ENCODE assay signal across 14 cellular contexts in genomic region chr5:167050568-167051214, GRCh38.
A peak's percentile ranks its signal among the peaks of the same experiment; 100 is the strongest.
DNase-seq lines count a peak whose midpoint lies in the region; ATAC-seq and TF ChIP-seq lines count a peak whose summit lies in the region.
"Had no signal": no experiment of that assay in that cellular context is flagged by ENCODE, and none has a peak within 500 bp of the region (broad histone marks: within the 10 kb centered on the region; RNA-seq: fewer than 3 reads in every experiment).

No MANE protein-coding gene starts in this region.

- no peaks in the 10 kb centered on the region for H3K36me3 ChIP-seq in Karpas-422 (ENCODE audit: insufficient read depth, low read length)

- no peaks in the 10 kb centered on the region for H3K9me2 ChIP-seq in Karpas-422 (replicated peaks; ENCODE audit: insufficient read depth, low read length)

- no peak overlapping the region for H3K4me3 ChIP-seq in cardiac fibroblast (replicated peaks in 1 of 2; ENCODE audit: low read depth in 2 of 2, low read length in 2 of 2)
- H3K4me3 ChIP-seq in Karpas-422 (ENCODE audit: low read length): no peak overlapping the region

- no peak overlapping the region for H2AFZ ChIP-seq in Karpas-422 (ENCODE audit: low read length)

- no peaks in the 10 kb centered on the region for H4K20me1 ChIP-seq in Karpas-422 (ENCODE audit: insufficient read depth, low read depth, low read length)

- no peak overlapping the region for H3K9ac ChIP-seq in Karpas-422 (ENCODE audit: low read length)

- no peaks in the 10 kb centered on the region for H3K79me2 ChIP-seq in Karpas-422 (ENCODE audit: low read length)

- ATAC-seq in left lobe of liver (peak; percentile 20), omental fat pad (ENCODE audit: low FRiP score) (no peak), sciatic nerve (no peak), HG02642 (IDR thresholded peaks at IDR 0.05; ENCODE audit: poor library complexity, unreplicated experiment) (no peak)

- TF ChIP-seq CTCF in C4-2B (conservative IDR thresholded peaks at IDR 0.05) (peak; percentile 16), cardiac fibroblast (IDR thresholded peaks at IDR 0.05; ENCODE audit: low read depth, low read length) (no peak), omental fat pad (IDR thresholded peaks at IDR 0.05) (no peak)

- H3K4me1 ChIP-seq in Karpas-422 (ENCODE audit: low read length): no peaks in the 10 kb centered on the region

- no peak overlapping the region for H3K4me2 ChIP-seq in Karpas-422 (ENCODE audit: low read depth, low read length, poor library complexity, severe bottlenecking)

- no peaks in the 10 kb centered on the region for H3K27me3 ChIP-seq in Karpas-422 (ENCODE audit: low read length)

- H3K9me3 ChIP-seq in Karpas-422 (ENCODE audit: low read length): no peaks in the 10 kb centered on the region; the same call in 1 of the 2 replicates

- no peak overlapping the region for H3K27ac ChIP-seq in C4-2B
- no peak overlapping the region for H3K27ac ChIP-seq in Karpas-422 (ENCODE audit: low read length)

- DNase-seq in HT1080 (ENCODE audit: low read depth) (peak; percentile 64), cardiac fibroblast (ENCODE audit: low read depth in 2 of 2) (peak; percentile 22 to 74), left lobe of liver (ENCODE audit: low spot score) (no peak), Karpas-422 (no peak), omental fat pad (ENCODE audit: low spot score) (no peak), sciatic nerve (ENCODE audit: low spot score) (no peak)
- DNase-seq: activated effector memory CD4-positive, alpha-beta T cell treated with Interleukin-2 at 50 U/mL for 16 hours; effector CD4-positive, alpha-beta T cell; kidney glomerular epithelial cell; NCI-H1417 treated with DMSO at 0.1 percent for 48 hours; NCI-H345; SW 1271 had no signal

- intact Hi-C loops in sciatic nerve (cut with DNase I): no loop called here

Comparison
In these comparisons a context has a peak if more than half of its experiments do, and no peak if none do; other contexts are left out.
1. DNase-seq: peak in HT1080 (single experiment) and cardiac fibroblast (2 of 2); none in left lobe of liver (single experiment), Karpas-422 (single experiment), omental fat pad (single experiment) and sciatic nerve (single experiment).